In the genomic region with DNA sequence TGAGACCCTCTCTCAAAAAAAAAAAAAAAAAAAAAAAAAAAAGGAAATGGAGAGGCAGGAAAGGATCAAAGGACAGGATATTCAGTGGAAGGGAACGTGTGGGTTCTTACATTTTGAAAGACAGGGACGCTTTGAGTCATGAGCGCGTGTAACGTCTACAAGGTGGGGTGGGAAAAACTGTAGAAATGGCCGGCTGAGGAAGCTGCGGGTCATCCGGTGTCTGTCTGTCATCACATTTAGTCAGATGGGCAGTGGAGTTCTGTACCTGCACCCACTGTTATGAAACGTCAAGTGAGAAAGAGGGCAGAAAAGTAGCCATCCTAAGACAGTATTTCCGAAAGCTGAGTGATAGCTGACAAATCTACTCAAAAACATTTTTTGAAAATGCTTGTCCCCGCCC, we compare ENCODE assay signal across 22 cellular contexts.
"Had no signal": no experiment of that assay in that cellular context is flagged by ENCODE, and none has a peak within 500 bp of the region (broad histone marks: within the 10 kb centered on the region; RNA-seq: fewer than 3 reads in every experiment).

No MANE protein-coding gene starts in this region.

- H3K27me3 ChIP-seq: right atrium auricular region, testis, tibial artery had no signal

- H3K4me3 ChIP-seq: lung, mucosa of descending colon, prostate gland, right atrium auricular region, smooth muscle cell, testis, tibial artery had no signal

- H3K4me3 Mint-ChIP-seq: effector memory CD8-positive, alpha-beta T cell; memory B cell; naive B cell; natural killer cell treated with Interleukin-12 subunit alpha and Interleukin-12 subunit beta and Interleukin-15 and Interleukin-18, amount 100 ng/mL, for 72 hours; stimulated activated memory B cell treated with anti-CD40 and anti-IgM and Interleukin-4, amounts not matched to agents 10 μg/mL and 1 μg/mL and 100 μg/mL, for 72 hours; type B pancreatic cell had no signal

- ATAC-seq: effector memory CD8-positive, alpha-beta T cell; left lobe of liver; mucosa of descending colon; natural killer cell treated with Interleukin-12 subunit alpha and Interleukin-12 subunit beta and Interleukin-15 and Interleukin-18, amount 100 ng/mL, for 72 hours; sciatic nerve; stimulated activated memory B cell treated with anti-CD40 and anti-IgM and Interleukin-4, amounts not matched to agents 10 μg/mL and 1 μg/mL and 100 μg/mL, for 72 hours; stimulated activated naive CD8-positive, alpha-beta T cell treated with anti-CD3 and anti-CD28 coated beads, Interleukin-15, Interleukin-2, amounts not matched to agents 100 U/mL and 50 U/mL, for 24 hours had no signal

- H3K27me3 Mint-ChIP-seq: effector memory CD8-positive, alpha-beta T cell; memory B cell; naive B cell; natural killer cell treated with Interleukin-12 subunit alpha and Interleukin-12 subunit beta and Interleukin-15 and Interleukin-18, amount 100 ng/mL, for 72 hours; stimulated activated memory B cell treated with anti-CD40 and anti-IgM and Interleukin-4, amounts not matched to agents 10 μg/mL and 1 μg/mL and 100 μg/mL, for 72 hours; type B pancreatic cell had no signal

- H3K4me1 ChIP-seq: prostate gland, right atrium auricular region, testis, tibial artery had no signal

- H3K27ac ChIP-seq: prostate gland, right atrium auricular region, testis, tibial artery had no signal

- H3K36me3 ChIP-seq: prostate gland had no signal

- H3K27ac Mint-ChIP-seq: memory B cell; natural killer cell treated with Interleukin-12 subunit alpha and Interleukin-12 subunit beta and Interleukin-15 and Interleukin-18, amount 100 ng/mL, for 72 hours; stimulated activated memory B cell treated with anti-CD40 and anti-IgM and Interleukin-4, amounts not matched to agents 10 μg/mL and 1 μg/mL and 100 μg/mL, for 72 hours; type B pancreatic cell had no signal

- H3K9me3 Mint-ChIP-seq: effector memory CD8-positive, alpha-beta T cell; memory B cell; naive B cell; natural killer cell treated with Interleukin-12 subunit alpha and Interleukin-12 subunit beta and Interleukin-15 and Interleukin-18, amount 100 ng/mL, for 72 hours; type B pancreatic cell had no signal

- H3K9me3 ChIP-seq: mucosa of descending colon, prostate gland, right atrium auricular region, testis, tibial artery had no signal

- DNase-seq: cortex of kidney; effector memory CD8-positive, alpha-beta T cell; head of caudate nucleus; mucosa of descending colon; naive B cell; stimulated activated CD4-positive, alpha-beta T cell treated with anti-CD3 and anti-CD28 coated beads, Interleukin-12 subunit alpha, Interleukin-12 subunit beta, amount 100 ng/mL, for 4 hours; stimulated activated CD4-positive, alpha-beta T cell treated with anti-CD3 and anti-CD28 coated beads, Interleukin-1b, Interleukin-23, amount 100 ng/mL, for 48 hours; stimulated activated CD4-positive, alpha-beta T cell treated with anti-CD3 and anti-CD28 coated beads, Interleukin-4, amount 100 ng/mL, for 1 hour; stimulated activated naive CD8-positive, alpha-beta T cell treated with anti-CD3 and anti-CD28 coated beads, Interleukin-15, Interleukin-2, amounts not matched to agents 100 U/mL and 50 U/mL, for 24 hours; substantia nigra; testis; tibial artery had no signal

- H3K4me1 Mint-ChIP-seq: stimulated activated memory B cell treated with anti-CD40 and anti-IgM and Interleukin-4, amounts not matched to agents 10 μg/mL and 1 μg/mL and 100 μg/mL, for 72 hours had no signal
